Comparison of ENCODE assay signal across 1 cellular context in genomic region chr1:147808025-147808424, GRCh38.
TF ChIP-seq lines count a peak whose summit lies in the region.

No MANE protein-coding gene starts in this region.

TF ChIP-seq in K562, 482 proteins besides CTCF, POLR2A, EP300 and RAD21 (continued from another document):
- TF ChIP-seq CEBPG (CRISPR knock-in tag; IDR thresholded peaks at IDR 0.05) (no peak), CEBPG (tag; conservative IDR thresholded peaks at IDR 0.05 in 1 of 2, IDR thresholded peaks at IDR 0.05 in 1 of 2) (peak; percentile 11 to 69; a peak in 2 of 4 replicates), ELK3 (CRISPR knock-in tag; IDR thresholded peaks at IDR 0.05) (no peak), ZNF717 (CRISPR knock-in tag; IDR thresholded peaks at IDR 0.05) (no peak), ZNF12 (CRISPR knock-in tag; IDR thresholded peaks at IDR 0.05) (no peak), RHOXF2B (CRISPR knock-in tag; conservative IDR thresholded peaks at IDR 0.05) (no peak)
- TF ChIP-seq, protein P1, sequence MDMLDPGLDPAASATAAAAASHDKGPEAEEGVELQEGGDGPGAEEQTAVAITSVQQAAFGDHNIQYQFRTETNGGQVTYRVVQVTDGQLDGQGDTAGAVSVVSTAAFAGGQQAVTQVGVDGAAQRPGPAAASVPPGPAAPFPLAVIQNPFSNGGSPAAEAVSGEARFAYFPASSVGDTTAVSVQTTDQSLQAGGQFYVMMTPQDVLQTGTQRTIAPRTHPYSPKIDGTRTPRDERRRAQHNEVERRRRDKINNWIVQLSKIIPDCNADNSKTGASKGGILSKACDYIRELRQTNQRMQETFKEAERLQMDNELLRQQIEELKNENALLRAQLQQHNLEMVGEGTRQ (CRISPR knock-in tag; IDR thresholded peaks at IDR 0.05) = no peak
TF ChIP-seq in K562: peak in this region for 2.
